ENCODE assay signal across 28 cellular contexts in the genomic region with DNA sequence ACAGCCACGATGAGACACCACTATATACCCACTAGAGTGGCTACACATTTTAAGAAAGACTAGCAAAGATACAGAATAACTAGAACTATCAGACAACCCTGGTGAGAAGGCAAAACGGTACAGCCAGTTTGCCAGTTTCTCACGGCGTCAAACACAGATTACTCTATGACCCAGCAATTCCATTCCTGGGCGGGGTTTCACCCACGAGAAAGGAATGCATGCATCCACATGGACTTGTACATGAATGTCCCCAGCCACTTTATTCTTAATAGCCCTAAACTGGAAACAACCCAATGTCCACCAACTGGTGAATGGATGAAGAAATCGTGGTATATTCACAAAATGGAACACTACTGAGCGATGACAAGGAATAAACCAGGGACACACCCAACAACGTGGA.
DNase-seq lines count a peak whose midpoint lies in the region; ATAC-seq and TF ChIP-seq lines count a peak whose summit lies in the region.
"Had no signal": no experiment of that assay in that cellular context is flagged by ENCODE, and none has a peak within 500 bp of the region (broad histone marks: within the 10 kb centered on the region; RNA-seq: fewer than 3 reads in every experiment).

No MANE protein-coding gene starts in this region.

- TF ChIP-seq CTCF in fibroblast of villous mesenchyme (IDR thresholded peaks at IDR 0.05; ENCODE audit: insufficient read depth, low read depth, low read length) = no peak
- no peak for TF ChIP-seq CTCF in tibial artery (IDR thresholded peaks at IDR 0.05)
- TF ChIP-seq CTCF in GM23338 (conservative IDR thresholded peaks at IDR 0.05; ENCODE audit: low read depth in 2 of 2) = no peak
- no peak for TF ChIP-seq CTCF in dorsolateral prefrontal cortex (IDR thresholded peaks at IDR 0.05 in 54 of 56, conservative IDR thresholded peaks at IDR 0.05 in 2 of 56; ENCODE audit: low read depth in 1 of 56, partially characterized antibody in 56 of 56)
- no peak for TF ChIP-seq CTCF in left lung (IDR thresholded peaks at IDR 0.05)

- peaks cover 15% of the 10 kb centered on the region for H3K79me2 ChIP-seq in GM23338 (replicated peaks; ENCODE audit: insufficient read depth)

- H2AFZ ChIP-seq in GM23338 = no peak overlapping the region

- H3K4me1 Mint-ChIP-seq in GM23338 = no peaks in the 10 kb centered on the region

- H3K27ac ChIP-seq in SJSA1 = peak overlapping the region; percentile 77
- peak overlapping the region; percentile 60 to 63 for H3K27ac ChIP-seq in tibial artery
- H3K27ac ChIP-seq in GM23338 (ENCODE audit: low read depth) = no peak overlapping the region
- H3K27ac ChIP-seq in dorsolateral prefrontal cortex = no peak overlapping the region
- no peak overlapping the region for H3K27ac ChIP-seq in left lung
- H3K27ac ChIP-seq: gastrocnemius medialis, right lobe of liver, uterus had no signal

- H3K27me3 ChIP-seq in SJSA1 (replicated peaks) = no peaks in the 10 kb centered on the region
- H3K27me3 ChIP-seq in tibial artery = no peaks in the 10 kb centered on the region
- H3K27me3 ChIP-seq in GM23338 (ENCODE audit: insufficient read depth) = no peaks in the 10 kb centered on the region
- H3K27me3 ChIP-seq in dorsolateral prefrontal cortex = no peaks in the 10 kb centered on the region
- no peaks in the 10 kb centered on the region for H3K27me3 ChIP-seq in left lung
- H3K27me3 ChIP-seq: gastrocnemius medialis, right lobe of liver, uterus had no signal

- no peak overlapping the region for H3K4me3 Mint-ChIP-seq in GM23338
- H3K4me3 Mint-ChIP-seq: stimulated activated naive CD8-positive, alpha-beta T cell treated with anti-CD3 and anti-CD28 coated beads, Interleukin-15, Interleukin-2, amounts not matched to agents 100 ng/mL and 50 ng/mL, for 24 hours had no signal

- no peak overlapping the region for H3K4me2 ChIP-seq in GM23338

- H3K9me3 Mint-ChIP-seq in GM23338 = no peaks in the 10 kb centered on the region; the same call in 2 of the 3 replicates
- H3K9me3 Mint-ChIP-seq: stimulated activated naive CD8-positive, alpha-beta T cell treated with anti-CD3 and anti-CD28 coated beads, Interleukin-15, Interleukin-2, amounts not matched to agents 100 ng/mL and 50 ng/mL, for 24 hours had no signal

- intact Hi-C loops in tibial artery (cut with DNase I; ENCODE audit: low total_unique reads) = no loop called here
- intact Hi-C loops in dorsolateral prefrontal cortex (cut with DNase I) = no loop called here
- intact Hi-C loops in left lung (cut with DNase I) = no loop called here

- peaks cover 10% of the 10 kb centered on the region; the same call in 1 of the 2 replicates for H4K20me1 ChIP-seq in GM23338 (replicated peaks; ENCODE audit: insufficient read depth)

- H3F3A ChIP-seq in GM23338 (replicated peaks; ENCODE audit: low read depth) = no peaks in the 10 kb centered on the region

- H3K4me1 ChIP-seq in SJSA1 (replicated peaks) (peaks cover 23% of the 10 kb centered on the region), tibial artery (peaks cover 0 to 73% (median 12%) of the 10 kb centered on the region in 4 donors), GM23338 (ENCODE audit: insufficient read depth) (no peaks in the 10 kb centered on the region), left lung (no peaks in the 10 kb centered on the region)
- H3K4me1 ChIP-seq: gastrocnemius medialis, right lobe of liver, uterus had no signal

- H3K27me3 Mint-ChIP-seq in GM23338 (ENCODE audit: insufficient read depth, low read depth, poor library complexity) = no peaks in the 10 kb centered on the region

- DNase-seq in H4 (ENCODE audit: low spot score) (peak; percentile 3), SJSA1 (ENCODE audit: low read depth in 1 of 2, low spot score in 2 of 2) (peak; percentile 57 to 70), fibroblast of villous mesenchyme (ENCODE audit: low read depth) (peak; percentile 32), tibial artery (no peak), GM23338 (ENCODE audit: low spot score) (no peak), dorsolateral prefrontal cortex (no peak), left lung (no peak), NCI-H82 treated with DMSO at 0.1 percent for 48 hours (lab: John Stamatoyannopoulos, UW; ENCODE audit: unreplicated experiment) (no peak)
- DNase-seq: activated CD4-positive, alpha-beta T cell treated with anti-CD3 and anti-CD28 coated beads for 4 hours; activated CD8-positive, alpha-beta memory T cell treated with anti-CD3 and anti-CD28 coated beads, Interleukin-2, amount 50 U/mL, for 48 hours; activated gamma-delta T cell treated with Interleukin-2 at 50 U/mL for 16 hours; AML-193; amygdala; COR-L47; gastrocnemius medialis; GF-D8; Kasumi-1; NCI-H1436; NCI-H2171 treated with DMSO at 0.1 percent for 48 hours; NCI-H82; right lobe of liver; stimulated activated CD4-positive, alpha-beta T cell treated with anti-CD3 and anti-CD28 coated beads, Interleukin-2, amount 100 ng/mL, for 24 hours; SW 1271; uterus had no signal

- H3K36me3 ChIP-seq in SJSA1 = peaks cover 39% of the 10 kb centered on the region
- peaks cover 9 to 25% (median 11%) of the 10 kb centered on the region in 3 donors for H3K36me3 ChIP-seq in tibial artery
- peaks cover 24% of the 10 kb centered on the region for H3K36me3 ChIP-seq in GM23338 (ENCODE audit: insufficient read depth)
- H3K36me3 ChIP-seq in left lung = no peaks in the 10 kb centered on the region
- H3K36me3 ChIP-seq: gastrocnemius medialis, uterus had no signal

- H3K27ac Mint-ChIP-seq in GM23338 = no peak overlapping the region; the same call in 1 of the 2 replicates
- H3K27ac Mint-ChIP-seq: stimulated activated naive CD8-positive, alpha-beta T cell treated with anti-CD3 and anti-CD28 coated beads, Interleukin-15, Interleukin-2, amounts not matched to agents 100 ng/mL and 50 ng/mL, for 24 hours had no signal

- H3K4me3 ChIP-seq in SJSA1 = no peak overlapping the region
- H3K4me3 ChIP-seq in fibroblast of villous mesenchyme (ENCODE audit: low read depth, low read length) = no peak overlapping the region
- H3K4me3 ChIP-seq in tibial artery = no peak overlapping the region
- no peak overlapping the region for H3K4me3 ChIP-seq in GM23338
- H3K4me3 ChIP-seq in dorsolateral prefrontal cortex = no peak overlapping the region
- H3K4me3 ChIP-seq in left lung = no peak overlapping the region
- H3K4me3 ChIP-seq: gastrocnemius medialis, GM12878, lung, right lobe of liver, uterus had no signal

- H3K9me3 ChIP-seq in SJSA1 (replicated peaks) (no peaks in the 10 kb centered on the region), tibial artery (no peaks in the 10 kb centered on the region), left lung (no peaks in the 10 kb centered on the region)
- H3K9me3 ChIP-seq: gastrocnemius medialis, right lobe of liver, uterus had no signal

- H3K9me2 ChIP-seq in GM23338 (ENCODE audit: insufficient read depth) = no peaks in the 10 kb centered on the region

- ATAC-seq in GM23338 = no peak
- ATAC-seq in left lung = no peak
- ATAC-seq: gastrocnemius medialis, GM12878, Panc1, right lobe of liver had no signal

- H3K36me3 Mint-ChIP-seq in GM23338 (ENCODE audit: low read depth) = peaks cover 52% of the 10 kb centered on the region

TF ChIP-seq in GM23338, 12 proteins besides CTCF, POLR2A, EP300 and RAD21 (continues in another document):
- TF ChIP-seq EZH2 (IDR thresholded peaks at IDR 0.05; ENCODE audit: low read depth, unreplicated experiment) (no peak), STAT1 (IDR thresholded peaks at IDR 0.05; ENCODE audit: unreplicated experiment) (no peak), ZNF331 (CRISPR knock-in tag; IDR thresholded peaks at IDR 0.05; ENCODE audit: low read depth) (no peak), ZNF114 (CRISPR knock-in tag; IDR thresholded peaks at IDR 0.05) (no peak)
- TF ChIP-seq, protein P1, sequence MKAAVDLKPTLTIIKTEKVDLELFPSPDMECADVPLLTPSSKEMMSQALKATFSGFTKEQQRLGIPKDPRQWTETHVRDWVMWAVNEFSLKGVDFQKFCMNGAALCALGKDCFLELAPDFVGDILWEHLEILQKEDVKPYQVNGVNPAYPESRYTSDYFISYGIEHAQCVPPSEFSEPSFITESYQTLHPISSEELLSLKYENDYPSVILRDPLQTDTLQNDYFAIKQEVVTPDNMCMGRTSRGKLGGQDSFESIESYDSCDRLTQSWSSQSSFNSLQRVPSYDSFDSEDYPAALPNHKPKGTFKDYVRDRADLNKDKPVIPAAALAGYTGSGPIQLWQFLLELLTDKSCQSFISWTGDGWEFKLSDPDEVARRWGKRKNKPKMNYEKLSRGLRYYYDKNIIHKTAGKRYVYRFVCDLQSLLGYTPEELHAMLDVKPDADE (IDR thresholded peaks at IDR 0.05) = no peak
- TF ChIP-seq, protein P2, sequence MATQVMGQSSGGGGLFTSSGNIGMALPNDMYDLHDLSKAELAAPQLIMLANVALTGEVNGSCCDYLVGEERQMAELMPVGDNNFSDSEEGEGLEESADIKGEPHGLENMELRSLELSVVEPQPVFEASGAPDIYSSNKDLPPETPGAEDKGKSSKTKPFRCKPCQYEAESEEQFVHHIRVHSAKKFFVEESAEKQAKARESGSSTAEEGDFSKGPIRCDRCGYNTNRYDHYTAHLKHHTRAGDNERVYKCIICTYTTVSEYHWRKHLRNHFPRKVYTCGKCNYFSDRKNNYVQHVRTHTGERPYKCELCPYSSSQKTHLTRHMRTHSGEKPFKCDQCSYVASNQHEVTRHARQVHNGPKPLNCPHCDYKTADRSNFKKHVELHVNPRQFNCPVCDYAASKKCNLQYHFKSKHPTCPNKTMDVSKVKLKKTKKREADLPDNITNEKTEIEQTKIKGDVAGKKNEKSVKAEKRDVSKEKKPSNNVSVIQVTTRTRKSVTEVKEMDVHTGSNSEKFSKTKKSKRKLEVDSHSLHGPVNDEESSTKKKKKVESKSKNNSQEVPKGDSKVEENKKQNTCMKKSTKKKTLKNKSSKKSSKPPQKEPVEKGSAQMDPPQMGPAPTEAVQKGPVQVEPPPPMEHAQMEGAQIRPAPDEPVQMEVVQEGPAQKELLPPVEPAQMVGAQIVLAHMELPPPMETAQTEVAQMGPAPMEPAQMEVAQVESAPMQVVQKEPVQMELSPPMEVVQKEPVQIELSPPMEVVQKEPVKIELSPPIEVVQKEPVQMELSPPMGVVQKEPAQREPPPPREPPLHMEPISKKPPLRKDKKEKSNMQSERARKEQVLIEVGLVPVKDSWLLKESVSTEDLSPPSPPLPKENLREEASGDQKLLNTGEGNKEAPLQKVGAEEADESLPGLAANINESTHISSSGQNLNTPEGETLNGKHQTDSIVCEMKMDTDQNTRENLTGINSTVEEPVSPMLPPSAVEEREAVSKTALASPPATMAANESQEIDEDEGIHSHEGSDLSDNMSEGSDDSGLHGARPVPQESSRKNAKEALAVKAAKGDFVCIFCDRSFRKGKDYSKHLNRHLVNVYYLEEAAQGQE (IDR thresholded peaks at IDR 0.05; ENCODE audit: unreplicated experiment) = no peak

Comparison
In these comparisons a context has a peak if more than half of its experiments do, and no peak if none do; other contexts are left out.
1. DNase-seq: peak in H4 (single experiment), SJSA1 (2 of 2) and fibroblast of villous mesenchyme (single experiment); none in tibial artery (0 of 2), GM23338 (single experiment), dorsolateral prefrontal cortex (0 of 10), left lung (0 of 2) and NCI-H82 treated with DMSO at 0.1 percent for 48 hours (single experiment).
2. H3K27ac ChIP-seq: peak in SJSA1 (single experiment) and tibial artery (2 of 2); none in GM23338 (single experiment), dorsolateral prefrontal cortex (0 of 59) and left lung (0 of 2).